In the genomic region with DNA sequence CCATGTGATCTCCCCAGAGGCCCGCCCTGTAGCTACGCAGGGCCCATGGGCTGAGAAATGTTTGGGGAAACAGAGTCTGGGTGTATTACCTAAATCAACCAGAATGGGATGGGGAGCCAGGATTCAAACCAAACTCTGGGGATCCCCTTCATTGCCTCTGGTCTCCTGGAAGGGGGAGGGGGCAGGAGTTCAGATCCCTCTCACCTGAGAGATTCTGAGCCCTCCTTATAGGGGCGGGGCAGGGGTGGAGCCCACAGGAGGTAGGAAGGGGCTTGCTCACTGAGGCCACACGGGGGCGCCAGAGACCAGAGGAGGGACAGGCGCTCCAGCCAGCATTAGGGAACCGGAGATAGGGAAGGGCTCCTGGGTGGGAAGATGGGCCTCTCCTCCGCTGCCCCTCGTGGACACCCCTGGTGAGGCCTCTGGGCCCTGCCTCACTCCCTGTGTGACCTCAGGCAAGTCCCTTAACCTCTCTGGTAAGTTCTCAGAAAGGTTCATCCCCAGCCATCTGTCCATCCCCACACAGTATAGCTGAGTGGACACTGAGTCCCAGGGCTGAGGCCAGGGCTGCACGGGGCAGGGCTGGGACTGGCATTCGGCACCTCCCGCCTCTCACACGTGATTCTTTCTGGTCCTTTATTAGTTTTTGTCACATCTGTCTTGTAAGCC, we compare ENCODE assay signal across 1 cellular context.
TF ChIP-seq lines count a peak whose summit lies in the region.

No MANE protein-coding gene starts in this region.

TF ChIP-seq in K562, 482 proteins besides CTCF, POLR2A, EP300 and RAD21 (continued from another document and continues in another):
- TF ChIP-seq, protein P1, sequence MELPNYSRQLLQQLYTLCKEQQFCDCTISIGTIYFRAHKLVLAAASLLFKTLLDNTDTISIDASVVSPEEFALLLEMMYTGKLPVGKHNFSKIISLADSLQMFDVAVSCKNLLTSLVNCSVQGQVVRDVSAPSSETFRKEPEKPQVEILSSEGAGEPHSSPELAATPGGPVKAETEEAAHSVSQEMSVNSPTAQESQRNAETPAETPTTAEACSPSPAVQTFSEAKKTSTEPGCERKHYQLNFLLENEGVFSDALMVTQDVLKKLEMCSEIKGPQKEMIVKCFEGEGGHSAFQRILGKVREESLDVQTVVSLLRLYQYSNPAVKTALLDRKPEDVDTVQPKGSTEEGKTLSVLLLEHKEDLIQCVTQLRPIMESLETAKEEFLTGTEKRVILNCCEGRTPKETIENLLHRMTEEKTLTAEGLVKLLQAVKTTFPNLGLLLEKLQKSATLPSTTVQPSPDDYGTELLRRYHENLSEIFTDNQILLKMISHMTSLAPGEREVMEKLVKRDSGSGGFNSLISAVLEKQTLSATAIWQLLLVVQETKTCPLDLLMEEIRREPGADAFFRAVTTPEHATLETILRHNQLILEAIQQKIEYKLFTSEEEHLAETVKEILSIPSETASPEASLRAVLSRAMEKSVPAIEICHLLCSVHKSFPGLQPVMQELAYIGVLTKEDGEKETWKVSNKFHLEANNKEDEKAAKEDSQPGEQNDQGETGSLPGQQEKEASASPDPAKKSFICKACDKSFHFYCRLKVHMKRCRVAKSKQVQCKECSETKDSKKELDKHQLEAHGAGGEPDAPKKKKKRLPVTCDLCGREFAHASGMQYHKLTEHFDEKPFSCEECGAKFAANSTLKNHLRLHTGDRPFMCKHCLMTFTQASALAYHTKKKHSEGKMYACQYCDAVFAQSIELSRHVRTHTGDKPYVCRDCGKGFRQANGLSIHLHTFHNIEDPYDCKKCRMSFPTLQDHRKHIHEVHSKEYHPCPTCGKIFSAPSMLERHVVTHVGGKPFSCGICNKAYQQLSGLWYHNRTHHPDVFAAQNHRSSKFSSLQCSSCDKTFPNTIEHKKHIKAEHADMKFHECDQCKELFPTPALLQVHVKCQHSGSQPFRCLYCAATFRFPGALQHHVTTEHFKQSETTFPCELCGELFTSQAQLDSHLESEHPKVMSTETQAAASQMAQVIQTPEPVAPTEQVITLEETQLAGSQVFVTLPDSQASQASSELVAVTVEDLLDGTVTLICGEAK (IDR thresholded peaks at IDR 0.05) = no peak
- TF ChIP-seq, protein P1 (CRISPR knock-in tag; IDR thresholded peaks at IDR 0.05) = 0 out of 2 replicates have a peak, but pooled peaks have one; percentile 14
- TF ChIP-seq ZNF589 (CRISPR knock-in tag; IDR thresholded peaks at IDR 0.05; ENCODE audit: low read depth) (no peak), ID3 (CRISPR knock-in tag; IDR thresholded peaks at IDR 0.05) (no peak), ID3 (tag; IDR thresholded peaks at IDR 0.05) (no peak), RBM14 (IDR thresholded peaks at IDR 0.05; ENCODE audit: borderline replicate concordance, insufficient read depth, low read depth, low read length) (no peak), TCF7L2 (IDR thresholded peaks at IDR 0.05; ENCODE audit: low read depth, low read length) (no peak), KHSRP (IDR thresholded peaks at IDR 0.05) (no peak), ZFP30 (CRISPR knock-in tag; IDR thresholded peaks at IDR 0.05; ENCODE audit: borderline replicate concordance) (no peak), ILK (tag; IDR thresholded peaks at IDR 0.05; ENCODE audit: borderline replicate concordance, low read depth) (no peak), FOXK1 (CRISPR knock-in tag; IDR thresholded peaks at IDR 0.05; ENCODE audit: borderline replicate concordance) (no peak), MAFK (IDR thresholded peaks at IDR 0.05; ENCODE audit: low read length) (no peak), NR3C1 (CRISPR knock-in tag; IDR thresholded peaks at IDR 0.05) (no peak), SMARCC2 (IDR thresholded peaks at IDR 0.05; ENCODE audit: low read depth) (no peak), ZFPM2 (CRISPR knock-in tag; IDR thresholded peaks at IDR 0.05) (no peak), SRSF7 (optimal IDR thresholded peaks at IDR 0.05; ENCODE audit: low read depth, low read length) (no peak), BACH1 (tag; IDR thresholded peaks at IDR 0.05) (no peak), ELF1 (tag; IDR thresholded peaks at IDR 0.05) (no peak), CCNT2 (IDR thresholded peaks at IDR 0.05; ENCODE audit: borderline replicate concordance, extremely low read depth, insufficient read length, low read depth, low read length) (no peak), THRAP3 (IDR thresholded peaks at IDR 0.05; ENCODE audit: borderline replicate concordance) (no peak), ZC3H11A (IDR thresholded peaks at IDR 0.05; ENCODE audit: low read depth, low read length) (no peak), CHD2 (IDR thresholded peaks at IDR 0.05; ENCODE audit: low read depth, low read length) (no peak), ZBTB7A (IDR thresholded peaks at IDR 0.05; ENCODE audit: borderline replicate concordance, control insufficient read depth, low read depth, low read length) (peak; percentile 96), SREBF2 (CRISPR knock-in tag; IDR thresholded peaks at IDR 0.05) (no peak), WHSC1 (IDR thresholded peaks at IDR 0.05; ENCODE audit: low read length) (no peak), TBP (optimal IDR thresholded peaks at IDR 0.05; ENCODE audit: low read depth, low read length) (no peak), RBM15 (IDR thresholded peaks at IDR 0.05; ENCODE audit: insufficient read depth, low read length) (no peak), LEF1 (IDR thresholded peaks at IDR 0.05) (0 out of 2 replicates have a peak, but pooled peaks have one; percentile 30), SPI1 (IDR thresholded peaks at IDR 0.05; ENCODE audit: borderline replicate concordance, low read depth, low read length) (peak; percentile 65), ZNF436 (CRISPR knock-in tag; IDR thresholded peaks at IDR 0.05) (no peak)
- TF ChIP-seq, protein P2, sequence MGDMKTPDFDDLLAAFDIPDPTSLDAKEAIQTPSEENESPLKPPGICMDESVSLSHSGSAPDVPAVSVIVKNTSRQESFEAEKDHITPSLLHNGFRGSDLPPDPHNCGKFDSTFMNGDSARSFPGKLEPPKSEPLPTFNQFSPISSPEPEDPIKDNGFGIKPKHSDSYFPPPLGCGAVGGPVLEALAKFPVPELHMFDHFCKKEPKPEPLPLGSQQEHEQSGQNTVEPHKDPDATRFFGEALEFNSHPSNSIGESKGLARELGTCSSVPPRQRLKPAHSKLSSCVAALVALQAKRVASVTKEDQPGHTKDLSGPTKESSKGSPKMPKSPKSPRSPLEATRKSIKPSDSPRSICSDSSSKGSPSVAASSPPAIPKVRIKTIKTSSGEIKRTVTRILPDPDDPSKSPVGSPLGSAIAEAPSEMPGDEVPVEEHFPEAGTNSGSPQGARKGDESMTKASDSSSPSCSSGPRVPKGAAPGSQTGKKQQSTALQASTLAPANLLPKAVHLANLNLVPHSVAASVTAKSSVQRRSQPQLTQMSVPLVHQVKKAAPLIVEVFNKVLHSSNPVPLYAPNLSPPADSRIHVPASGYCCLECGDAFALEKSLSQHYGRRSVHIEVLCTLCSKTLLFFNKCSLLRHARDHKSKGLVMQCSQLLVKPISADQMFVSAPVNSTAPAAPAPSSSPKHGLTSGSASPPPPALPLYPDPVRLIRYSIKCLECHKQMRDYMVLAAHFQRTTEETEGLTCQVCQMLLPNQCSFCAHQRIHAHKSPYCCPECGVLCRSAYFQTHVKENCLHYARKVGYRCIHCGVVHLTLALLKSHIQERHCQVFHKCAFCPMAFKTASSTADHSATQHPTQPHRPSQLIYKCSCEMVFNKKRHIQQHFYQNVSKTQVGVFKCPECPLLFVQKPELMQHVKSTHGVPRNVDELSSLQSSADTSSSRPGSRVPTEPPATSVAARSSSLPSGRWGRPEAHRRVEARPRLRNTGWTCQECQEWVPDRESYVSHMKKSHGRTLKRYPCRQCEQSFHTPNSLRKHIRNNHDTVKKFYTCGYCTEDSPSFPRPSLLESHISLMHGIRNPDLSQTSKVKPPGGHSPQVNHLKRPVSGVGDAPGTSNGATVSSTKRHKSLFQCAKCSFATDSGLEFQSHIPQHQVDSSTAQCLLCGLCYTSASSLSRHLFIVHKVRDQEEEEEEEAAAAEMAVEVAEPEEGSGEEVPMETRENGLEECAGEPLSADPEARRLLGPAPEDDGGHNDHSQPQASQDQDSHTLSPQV (IDR thresholded peaks at IDR 0.05) = peak; percentile 77
- TF ChIP-seq, protein P3, sequence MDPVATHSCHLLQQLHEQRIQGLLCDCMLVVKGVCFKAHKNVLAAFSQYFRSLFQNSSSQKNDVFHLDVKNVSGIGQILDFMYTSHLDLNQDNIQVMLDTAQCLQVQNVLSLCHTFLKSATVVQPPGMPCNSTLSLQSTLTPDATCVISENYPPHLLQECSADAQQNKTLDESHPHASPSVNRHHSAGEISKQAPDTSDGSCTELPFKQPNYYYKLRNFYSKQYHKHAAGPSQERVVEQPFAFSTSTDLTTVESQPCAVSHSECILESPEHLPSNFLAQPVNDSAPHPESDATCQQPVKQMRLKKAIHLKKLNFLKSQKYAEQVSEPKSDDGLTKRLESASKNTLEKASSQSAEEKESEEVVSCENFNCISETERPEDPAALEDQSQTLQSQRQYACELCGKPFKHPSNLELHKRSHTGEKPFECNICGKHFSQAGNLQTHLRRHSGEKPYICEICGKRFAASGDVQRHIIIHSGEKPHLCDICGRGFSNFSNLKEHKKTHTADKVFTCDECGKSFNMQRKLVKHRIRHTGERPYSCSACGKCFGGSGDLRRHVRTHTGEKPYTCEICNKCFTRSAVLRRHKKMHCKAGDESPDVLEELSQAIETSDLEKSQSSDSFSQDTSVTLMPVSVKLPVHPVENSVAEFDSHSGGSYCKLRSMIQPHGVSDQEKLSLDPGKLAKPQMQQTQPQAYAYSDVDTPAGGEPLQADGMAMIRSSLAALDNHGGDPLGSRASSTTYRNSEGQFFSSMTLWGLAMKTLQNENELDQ (CRISPR knock-in tag; IDR thresholded peaks at IDR 0.05; ENCODE audit: borderline replicate concordance) = no peak
- TF ChIP-seq, protein P4, sequence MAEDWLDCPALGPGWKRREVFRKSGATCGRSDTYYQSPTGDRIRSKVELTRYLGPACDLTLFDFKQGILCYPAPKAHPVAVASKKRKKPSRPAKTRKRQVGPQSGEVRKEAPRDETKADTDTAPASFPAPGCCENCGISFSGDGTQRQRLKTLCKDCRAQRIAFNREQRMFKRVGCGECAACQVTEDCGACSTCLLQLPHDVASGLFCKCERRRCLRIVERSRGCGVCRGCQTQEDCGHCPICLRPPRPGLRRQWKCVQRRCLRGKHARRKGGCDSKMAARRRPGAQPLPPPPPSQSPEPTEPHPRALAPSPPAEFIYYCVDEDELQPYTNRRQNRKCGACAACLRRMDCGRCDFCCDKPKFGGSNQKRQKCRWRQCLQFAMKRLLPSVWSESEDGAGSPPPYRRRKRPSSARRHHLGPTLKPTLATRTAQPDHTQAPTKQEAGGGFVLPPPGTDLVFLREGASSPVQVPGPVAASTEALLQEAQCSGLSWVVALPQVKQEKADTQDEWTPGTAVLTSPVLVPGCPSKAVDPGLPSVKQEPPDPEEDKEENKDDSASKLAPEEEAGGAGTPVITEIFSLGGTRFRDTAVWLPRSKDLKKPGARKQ (CRISPR knock-in tag; IDR thresholded peaks at IDR 0.05) = no peak
- TF ChIP-seq, protein P5, sequence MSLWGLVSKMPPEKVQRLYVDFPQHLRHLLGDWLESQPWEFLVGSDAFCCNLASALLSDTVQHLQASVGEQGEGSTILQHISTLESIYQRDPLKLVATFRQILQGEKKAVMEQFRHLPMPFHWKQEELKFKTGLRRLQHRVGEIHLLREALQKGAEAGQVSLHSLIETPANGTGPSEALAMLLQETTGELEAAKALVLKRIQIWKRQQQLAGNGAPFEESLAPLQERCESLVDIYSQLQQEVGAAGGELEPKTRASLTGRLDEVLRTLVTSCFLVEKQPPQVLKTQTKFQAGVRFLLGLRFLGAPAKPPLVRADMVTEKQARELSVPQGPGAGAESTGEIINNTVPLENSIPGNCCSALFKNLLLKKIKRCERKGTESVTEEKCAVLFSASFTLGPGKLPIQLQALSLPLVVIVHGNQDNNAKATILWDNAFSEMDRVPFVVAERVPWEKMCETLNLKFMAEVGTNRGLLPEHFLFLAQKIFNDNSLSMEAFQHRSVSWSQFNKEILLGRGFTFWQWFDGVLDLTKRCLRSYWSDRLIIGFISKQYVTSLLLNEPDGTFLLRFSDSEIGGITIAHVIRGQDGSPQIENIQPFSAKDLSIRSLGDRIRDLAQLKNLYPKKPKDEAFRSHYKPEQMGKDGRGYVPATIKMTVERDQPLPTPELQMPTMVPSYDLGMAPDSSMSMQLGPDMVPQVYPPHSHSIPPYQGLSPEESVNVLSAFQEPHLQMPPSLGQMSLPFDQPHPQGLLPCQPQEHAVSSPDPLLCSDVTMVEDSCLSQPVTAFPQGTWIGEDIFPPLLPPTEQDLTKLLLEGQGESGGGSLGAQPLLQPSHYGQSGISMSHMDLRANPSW (CRISPR knock-in tag; IDR thresholded peaks at IDR 0.05) = no peak
- TF ChIP-seq, protein P6, sequence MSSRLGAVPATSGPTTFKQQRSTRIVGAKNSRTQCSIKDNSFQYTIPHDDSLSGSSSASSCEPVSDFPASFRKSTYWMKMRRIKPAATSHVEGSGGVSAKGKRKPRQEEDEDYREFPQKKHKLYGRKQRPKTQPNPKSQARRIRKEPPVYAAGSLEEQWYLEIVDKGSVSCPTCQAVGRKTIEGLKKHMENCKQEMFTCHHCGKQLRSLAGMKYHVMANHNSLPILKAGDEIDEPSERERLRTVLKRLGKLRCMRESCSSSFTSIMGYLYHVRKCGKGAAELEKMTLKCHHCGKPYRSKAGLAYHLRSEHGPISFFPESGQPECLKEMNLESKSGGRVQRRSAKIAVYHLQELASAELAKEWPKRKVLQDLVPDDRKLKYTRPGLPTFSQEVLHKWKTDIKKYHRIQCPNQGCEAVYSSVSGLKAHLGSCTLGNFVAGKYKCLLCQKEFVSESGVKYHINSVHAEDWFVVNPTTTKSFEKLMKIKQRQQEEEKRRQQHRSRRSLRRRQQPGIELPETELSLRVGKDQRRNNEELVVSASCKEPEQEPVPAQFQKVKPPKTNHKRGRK (tag; IDR thresholded peaks at IDR 0.05) = no peak
